22 cellular contexts compared by ENCODE assay signal in the genomic region with DNA sequence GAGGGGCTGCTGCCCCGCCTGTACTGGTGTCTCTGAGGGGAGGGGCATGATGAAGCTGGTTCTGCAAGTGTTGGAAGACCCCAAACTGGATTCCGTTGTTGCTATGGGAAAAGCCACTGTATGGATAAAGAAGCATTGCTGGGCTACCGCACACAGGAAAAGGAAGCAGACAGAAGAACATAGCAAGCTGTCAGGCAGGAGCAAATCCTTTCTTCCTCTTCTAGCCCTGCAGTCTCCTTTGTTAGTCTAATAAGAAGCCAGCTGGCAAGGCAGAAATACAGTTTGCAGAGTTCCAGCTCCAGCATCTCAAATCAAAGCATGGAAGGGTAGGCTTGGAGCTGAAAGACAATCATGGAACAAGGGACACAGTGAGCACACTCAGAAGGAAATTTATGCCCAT. TPM values are rescaled to one million over a fixed set of nuclear protein-coding genes. Genes with fewer than 3 reads are reported as not detected.
"Had no signal": no experiment of that assay in that cellular context is flagged by ENCODE, and none has a peak within 500 bp of the region (broad histone marks: within the 10 kb centered on the region; RNA-seq: fewer than 3 reads in every experiment).

No MANE protein-coding gene starts in this region.

- H3K27ac ChIP-seq: cardiac muscle cell, gastrocnemius medialis, prostate gland, right lobe of liver, VCaP had no signal

- DNase-seq: activated CD4-positive, alpha-beta T cell treated with anti-CD3 and anti-CD28 coated beads for 36 hours; activated CD8-positive, alpha-beta memory T cell treated with anti-CD3 and anti-CD28 coated beads, Interleukin-2, amount 50 U/mL, for 4 hours; activated CD8-positive, alpha-beta T cell treated with anti-CD3 and anti-CD28 coated beads for 36 hours; activated gamma-delta T cell treated with Interleukin-2 at 50 U/mL for 16 hours; activated naive CD8-positive, alpha-beta T cell treated with anti-CD3 and anti-CD28 coated beads, Interleukin-2, amount 10 ng/mL, durations not matched to agents 7 days and 5 days; activated T-cell treated with anti-CD3 and anti-CD28 coated beads, Interleukin-2, amount 50 U/mL, for 72 hours; aorta; effector CD4-positive, alpha-beta T cell; gastrocnemius medialis; kidney glomerular epithelial cell; midbrain; naive thymus-derived CD4-positive, alpha-beta T cell; occipital lobe; right lobe of liver; stimulated activated CD4-positive, alpha-beta T cell treated with anti-CD3 and anti-CD28 coated beads, Interleukin-1b, Interleukin-23, amount 100 ng/mL, for 48 hours; stimulated activated naive CD4-positive, alpha-beta T cell; substantia nigra; trophoblast cell had no signal

- H3K9me3 ChIP-seq: gastrocnemius medialis, prostate gland, right lobe of liver had no signal

- H3K27me3 ChIP-seq: cardiac muscle cell, gastrocnemius medialis, right lobe of liver had no signal

- H3K4me3 ChIP-seq: cardiac muscle cell, gastrocnemius medialis, prostate gland, right lobe of liver had no signal

- H3K4me3 Mint-ChIP-seq: activated CD4-positive, alpha-beta T cell treated with anti-CD3 and anti-CD28 coated beads for 36 hours; activated CD8-positive, alpha-beta T cell treated with anti-CD3 and anti-CD28 coated beads for 36 hours; activated naive CD8-positive, alpha-beta T cell treated with anti-CD3 and anti-CD28 coated beads, Interleukin-2, amount 10 ng/mL, durations not matched to agents 7 days and 5 days; activated T-cell treated with anti-CD3 and anti-CD28 coated beads, Interleukin-2, amount 50 U/mL, for 72 hours; naive thymus-derived CD4-positive, alpha-beta T cell; T-helper 2 cell treated with Interferon-gamma antibody and Interleukin-4, amounts not matched to agents 5 μg/mL and 100 μg/mL, for 36 hours had no signal

- H3K4me1 ChIP-seq: gastrocnemius medialis, prostate gland had no signal

- H3K36me3 ChIP-seq: cardiac muscle cell, gastrocnemius medialis, prostate gland, right lobe of liver had no signal

- H3K4me1 Mint-ChIP-seq: activated CD4-positive, alpha-beta T cell treated with anti-CD3 and anti-CD28 coated beads for 36 hours; activated naive CD8-positive, alpha-beta T cell treated with anti-CD3 and anti-CD28 coated beads, Interleukin-2, amount 10 ng/mL, durations not matched to agents 7 days and 5 days; naive thymus-derived CD4-positive, alpha-beta T cell had no signal

- H3K9me3 Mint-ChIP-seq: activated CD8-positive, alpha-beta T cell treated with anti-CD3 and anti-CD28 coated beads for 36 hours; activated naive CD8-positive, alpha-beta T cell treated with anti-CD3 and anti-CD28 coated beads, Interleukin-2, amount 10 ng/mL, durations not matched to agents 7 days and 5 days; T-helper 2 cell treated with Interferon-gamma antibody and Interleukin-4, amounts not matched to agents 5 μg/mL and 100 μg/mL, for 36 hours had no signal

- H3K36me3 Mint-ChIP-seq: activated naive CD8-positive, alpha-beta T cell treated with anti-CD3 and anti-CD28 coated beads, Interleukin-2, amount 10 ng/mL, durations not matched to agents 7 days and 5 days had no signal

- ATAC-seq: activated CD4-positive, alpha-beta T cell treated with anti-CD3 and anti-CD28 coated beads for 36 hours; activated CD8-positive, alpha-beta T cell treated with anti-CD3 and anti-CD28 coated beads for 36 hours; activated T-cell treated with anti-CD3 and anti-CD28 coated beads, Interleukin-2, amount 50 U/mL, for 72 hours; gastrocnemius medialis; naive thymus-derived CD4-positive, alpha-beta T cell had no signal

- H3K27ac Mint-ChIP-seq: activated CD4-positive, alpha-beta T cell treated with anti-CD3 and anti-CD28 coated beads for 36 hours; activated CD8-positive, alpha-beta T cell treated with anti-CD3 and anti-CD28 coated beads for 36 hours; activated naive CD8-positive, alpha-beta T cell treated with anti-CD3 and anti-CD28 coated beads, Interleukin-2, amount 10 ng/mL, durations not matched to agents 7 days and 5 days; activated T-cell treated with anti-CD3 and anti-CD28 coated beads, Interleukin-2, amount 50 U/mL, for 72 hours; naive thymus-derived CD4-positive, alpha-beta T cell; T-helper 2 cell treated with Interferon-gamma antibody and Interleukin-4, amounts not matched to agents 5 μg/mL and 100 μg/mL, for 36 hours had no signal

RNA-seq across cellular contexts. Expression of gene NR1H4, which starts 26.3 kb away (rescaled TPM):
- total RNA-seq: activated CD4-positive, alpha-beta T cell treated with anti-CD3 and anti-CD28 coated beads for 36 hours; activated CD8-positive, alpha-beta T cell treated with anti-CD3 and anti-CD28 coated beads for 36 hours; activated naive CD8-positive, alpha-beta T cell treated with anti-CD3 and anti-CD28 coated beads, Interleukin-2, amount 10 ng/mL, durations not matched to agents 7 days and 5 days; activated T-cell treated with anti-CD3 and anti-CD28 coated beads, Interleukin-2, amount 50 U/mL, for 72 hours; aorta; cardiac muscle cell; naive thymus-derived CD4-positive, alpha-beta T cell; occipital lobe; prostate gland had no signal
